27 cellular contexts compared by ENCODE assay signal in the genomic region with DNA sequence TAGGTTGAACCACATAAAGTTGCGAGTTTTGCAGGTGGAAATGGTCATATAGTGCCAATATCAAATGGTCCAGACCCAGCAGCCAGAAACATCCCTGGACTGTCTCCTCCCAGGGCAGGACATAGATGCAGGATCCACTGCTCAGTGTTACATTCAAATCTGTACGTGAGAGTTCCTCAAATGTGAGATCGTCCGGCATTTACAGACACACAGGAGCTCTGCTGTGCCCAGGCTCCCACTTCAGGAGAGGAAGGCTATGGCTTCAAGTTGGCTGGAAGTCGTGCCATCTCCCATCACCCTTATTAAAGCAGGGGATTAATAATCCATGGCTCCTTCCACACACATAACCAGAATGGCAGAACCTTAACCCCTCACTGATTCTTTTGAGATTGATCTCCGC.
"Had no signal": no experiment of that assay in that cellular context is flagged by ENCODE, and none has a peak within 500 bp of the region (broad histone marks: within the 10 kb centered on the region; RNA-seq: fewer than 3 reads in every experiment).

No MANE protein-coding gene starts in this region.

- H3K4me3 ChIP-seq: ovary, psoas muscle, right lobe of liver, sigmoid colon, stomach, thoracic aorta, thyroid gland, transverse colon had no signal

- H3K27ac Mint-ChIP-seq: naive B cell; naive thymus-derived CD8-positive, alpha-beta T cell; natural killer cell treated with Interleukin-12 subunit alpha and Interleukin-12 subunit beta and Interleukin-15 and Interleukin-18, amount 100 ng/mL, for 72 hours; nephron progenitor cell; progenitor cell of endocrine pancreas; stimulated activated effector memory CD8-positive, alpha-beta T cell treated with anti-CD3 and anti-CD28 coated beads, Interleukin-12 subunit alpha, Interleukin-12 subunit beta, amount 100 ng/mL, for 72 hours; stimulated activated naive B cell treated with anti-CD40 and anti-IgM and Interleukin-4, amounts not matched to agents 10 μg/mL and 1 μg/mL and 100 μg/mL, for 72 hours; stimulated activated naive CD8-positive, alpha-beta T cell treated with anti-CD3 and anti-CD28 coated beads, Interleukin-15, Interleukin-2, amounts not matched to agents 100 ng/mL and 50 ng/mL, for 24 hours; type B pancreatic cell had no signal

- DNase-seq: naive B cell; naive thymus-derived CD8-positive, alpha-beta T cell; nephron progenitor cell; occipital lobe; ovary; posterior cingulate gyrus; psoas muscle; right cardiac atrium; right lobe of liver; sigmoid colon; stimulated activated CD4-positive, alpha-beta T cell treated with anti-CD3 and anti-CD28 coated beads, Interleukin-15, amount 100 ng/mL, for 24 hours; stimulated activated CD4-positive, alpha-beta T cell treated with anti-CD3 and anti-CD28 coated beads, Interleukin-2, amount 100 ng/mL, for 24 hours; stimulated activated CD4-positive, alpha-beta T cell treated with anti-CD3 and anti-CD28 coated beads, Interleukin-2, amount 100 ng/mL, for 48 hours; stimulated activated CD4-positive, alpha-beta T cell treated with anti-CD3 and anti-CD28 coated beads, Interleukin-4, amount 100 ng/mL, for 24 hours; stimulated activated naive B cell treated with anti-CD40 and anti-IgM and Interleukin-4, amounts not matched to agents 10 μg/mL and 1 μg/mL and 100 μg/mL, for 72 hours; stimulated activated naive CD4-positive, alpha-beta T cell treated with Interleukin-2 at 50 U/mL for 16 hours; stomach; thyroid gland; transverse colon had no signal

- ATAC-seq: naive thymus-derived CD8-positive, alpha-beta T cell; natural killer cell treated with Interleukin-12 subunit alpha and Interleukin-12 subunit beta and Interleukin-15 and Interleukin-18, amount 100 ng/mL, for 72 hours; psoas muscle; right cardiac atrium; right lobe of liver; stimulated activated effector memory CD8-positive, alpha-beta T cell treated with anti-CD3 and anti-CD28 coated beads, Interleukin-12 subunit alpha, Interleukin-12 subunit beta, amount 100 ng/mL, for 72 hours; stimulated activated naive B cell treated with anti-CD40 and anti-IgM and Interleukin-4, amounts not matched to agents 10 μg/mL and 1 μg/mL and 100 μg/mL, for 72 hours had no signal

- H2AFZ ChIP-seq: parathyroid adenoma had no signal

- H3K27me3 ChIP-seq: ovary, right lobe of liver, sigmoid colon, stomach, thyroid gland, transverse colon had no signal

- H3K9me3 Mint-ChIP-seq: natural killer cell treated with Interleukin-12 subunit alpha and Interleukin-12 subunit beta and Interleukin-15 and Interleukin-18, amount 100 ng/mL, for 72 hours; stimulated activated naive B cell treated with anti-CD40 and anti-IgM and Interleukin-4, amounts not matched to agents 10 μg/mL and 1 μg/mL and 100 μg/mL, for 72 hours; stimulated activated naive CD8-positive, alpha-beta T cell treated with anti-CD3 and anti-CD28 coated beads, Interleukin-15, Interleukin-2, amounts not matched to agents 100 ng/mL and 50 ng/mL, for 24 hours; type B pancreatic cell had no signal

- H3K4me1 ChIP-seq: parathyroid adenoma, psoas muscle, right lobe of liver, stomach, thyroid gland, transverse colon had no signal

- H3K27me3 Mint-ChIP-seq: natural killer cell treated with Interleukin-12 subunit alpha and Interleukin-12 subunit beta and Interleukin-15 and Interleukin-18, amount 100 ng/mL, for 72 hours; stimulated activated naive B cell treated with anti-CD40 and anti-IgM and Interleukin-4, amounts not matched to agents 10 μg/mL and 1 μg/mL and 100 μg/mL, for 72 hours; stimulated activated naive CD8-positive, alpha-beta T cell treated with anti-CD3 and anti-CD28 coated beads, Interleukin-15, Interleukin-2, amounts not matched to agents 100 ng/mL and 50 ng/mL, for 24 hours had no signal

- H3K36me3 ChIP-seq: ovary, right lobe of liver, sigmoid colon, stomach, thoracic aorta, thyroid gland, transverse colon had no signal

- H3K4me1 Mint-ChIP-seq: naive B cell; nephron progenitor cell; neural crest cell; stimulated activated effector memory CD8-positive, alpha-beta T cell treated with anti-CD3 and anti-CD28 coated beads, Interleukin-12 subunit alpha, Interleukin-12 subunit beta, amount 100 ng/mL, for 72 hours; stimulated activated naive B cell treated with anti-CD40 and anti-IgM and Interleukin-4, amounts not matched to agents 10 μg/mL and 1 μg/mL and 100 μg/mL, for 72 hours had no signal

- H3K36me3 Mint-ChIP-seq: naive B cell; naive thymus-derived CD8-positive, alpha-beta T cell; natural killer cell treated with Interleukin-12 subunit alpha and Interleukin-12 subunit beta and Interleukin-15 and Interleukin-18, amount 100 ng/mL, for 72 hours; stimulated activated effector memory CD8-positive, alpha-beta T cell treated with anti-CD3 and anti-CD28 coated beads, Interleukin-12 subunit alpha, Interleukin-12 subunit beta, amount 100 ng/mL, for 72 hours; stimulated activated naive B cell treated with anti-CD40 and anti-IgM and Interleukin-4, amounts not matched to agents 10 μg/mL and 1 μg/mL and 100 μg/mL, for 72 hours; type B pancreatic cell had no signal

- H3K9me3 ChIP-seq: ovary, psoas muscle, right lobe of liver, sigmoid colon, stomach, thoracic aorta, thyroid gland, transverse colon had no signal

- H3K79me2 ChIP-seq: parathyroid adenoma had no signal

- H3K9ac ChIP-seq: parathyroid adenoma had no signal

- H3K27ac ChIP-seq: ovary, parathyroid adenoma, psoas muscle, right lobe of liver, sigmoid colon, stomach, thoracic aorta, thyroid gland, transverse colon had no signal

- H3K4me3 Mint-ChIP-seq: naive thymus-derived CD8-positive, alpha-beta T cell; natural killer cell treated with Interleukin-12 subunit alpha and Interleukin-12 subunit beta and Interleukin-15 and Interleukin-18, amount 100 ng/mL, for 72 hours; nephron progenitor cell; neural crest cell; stimulated activated effector memory CD8-positive, alpha-beta T cell treated with anti-CD3 and anti-CD28 coated beads, Interleukin-12 subunit alpha, Interleukin-12 subunit beta, amount 100 ng/mL, for 72 hours; stimulated activated naive B cell treated with anti-CD40 and anti-IgM and Interleukin-4, amounts not matched to agents 10 μg/mL and 1 μg/mL and 100 μg/mL, for 72 hours; stimulated activated naive CD8-positive, alpha-beta T cell treated with anti-CD3 and anti-CD28 coated beads, Interleukin-15, Interleukin-2, amounts not matched to agents 100 ng/mL and 50 ng/mL, for 24 hours; type B pancreatic cell had no signal
